29 cellular contexts compared by ENCODE assay signal in the genomic region with DNA sequence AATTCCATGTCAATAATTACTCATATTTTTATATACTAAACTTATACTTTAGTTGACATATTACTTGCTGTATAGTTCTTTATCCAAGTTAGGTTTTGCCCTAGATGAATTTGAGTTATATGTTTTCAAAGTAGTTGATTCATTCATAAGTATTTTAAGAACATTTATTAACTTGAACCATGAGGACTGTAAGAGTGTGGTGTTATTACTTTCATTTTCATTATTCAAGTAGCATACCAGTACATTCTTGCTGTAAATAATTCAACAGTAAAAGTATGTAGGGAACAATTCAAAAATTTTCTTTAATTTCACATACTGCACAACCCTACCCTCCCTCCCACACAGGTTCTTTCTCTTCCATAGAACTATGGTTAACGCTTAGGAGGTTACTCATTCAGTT.
A peak's percentile ranks its signal among the peaks of the same experiment; 100 is the strongest.
DNase-seq lines count a peak whose midpoint lies in the region; ATAC-seq and TF ChIP-seq lines count a peak whose summit lies in the region.
"Had no signal": no experiment of that assay in that cellular context is flagged by ENCODE, and none has a peak within 500 bp of the region (broad histone marks: within the 10 kb centered on the region; RNA-seq: fewer than 3 reads in every experiment).

No MANE protein-coding gene starts in this region.

- DNase-seq in natural killer cell (no peak), neural progenitor cell (ENCODE audit: low spot score) (no peak), DMS79 (lab: John Stamatoyannopoulos, UW) (no peak), MM.1S (no peak)
- DNase-seq: activated CD4-positive, alpha-beta T cell treated with anti-CD3 and anti-CD28 coated beads, Interleukin-2, amount 10 ng/mL, durations not matched to agents 7 days and 5 days; activated effector memory CD4-positive, alpha-beta T cell treated with Interleukin-2 at 50 U/mL for 16 hours; body of pancreas; CD4-positive, alpha-beta memory T cell; DMS153; effector memory CD4-positive, alpha-beta T cell; gastrocnemius medialis; GDM1; H9; hippocampal formation; NCI-H146; NCI-H524 treated with DMSO at 0.1 percent for 48 hours; psoas muscle; T-helper 2 cell; testis; uterus had no signal

- no peaks in the 10 kb centered on the region for H3F3A ChIP-seq in neural progenitor cell (ENCODE audit: low read depth)
- H3F3A ChIP-seq in MM.1S (ENCODE audit: insufficient read depth, low read length) = peaks cover 74% of the 10 kb centered on the region

- H3K4me3 ChIP-seq in neural progenitor cell = no peak overlapping the region
- H3K4me3 ChIP-seq in MM.1S (ENCODE audit: low read length) = no peak overlapping the region
- H3K4me3 ChIP-seq: body of pancreas, gastrocnemius medialis, lung, psoas muscle, SK-N-MC, testis, uterus had no signal

- H3K9ac ChIP-seq in neural progenitor cell (no peak overlapping the region), MM.1S (ENCODE audit: low read length) (no peak overlapping the region)

- H3K27me3 ChIP-seq in neural progenitor cell (no peaks in the 10 kb centered on the region), MM.1S (replicated peaks; ENCODE audit: insufficient read depth, low read length) (no peaks in the 10 kb centered on the region)
- H3K27me3 ChIP-seq: body of pancreas, gastrocnemius medialis, neutrophil, testis, uterus had no signal

- intact Hi-C loops in natural killer cell (cut with micrococcal nuclease) = no loop called here

- ATAC-seq in GM18511 (IDR thresholded peaks at IDR 0.05; ENCODE audit: unreplicated experiment) (peak; percentile 69), HG02981 (IDR thresholded peaks at IDR 0.05; ENCODE audit: unreplicated experiment) (peak; percentile 81), natural killer cell (peak in 1 of 3 donors; percentile 32), GM18502 (IDR thresholded peaks at IDR 0.05; ENCODE audit: poor library complexity, unreplicated experiment) (no peak)
- no peak for ATAC-seq in activated T-helper 17 cell treated with anti-CD3 and anti-CD28 coated beads, Interleukin-2, amount 50 U/mL, for 72 hours (replicated peaks)
- ATAC-seq: body of pancreas, esophagus mucosa, gastrocnemius medialis, psoas muscle had no signal

- no peaks in the 10 kb centered on the region for H3K79me2 ChIP-seq in neural progenitor cell (ENCODE audit: low read depth)
- H3K79me2 ChIP-seq in MM.1S (ENCODE audit: low read length) = peaks cover 100% of the 10 kb centered on the region

- peaks cover 11% of the 10 kb centered on the region for H3K4me1 Mint-ChIP-seq in activated T-helper 17 cell treated with anti-CD3 and anti-CD28 coated beads, Interleukin-2, amount 50 U/mL, for 72 hours
- peaks cover 5 to 14% of the 10 kb centered on the region in 2 donors for H3K4me1 Mint-ChIP-seq in natural killer cell
- H3K4me1 Mint-ChIP-seq in neural progenitor cell = no peaks in the 10 kb centered on the region

- no peak overlapping the region for H2AFZ ChIP-seq in neural progenitor cell (replicated peaks)
- H2AFZ ChIP-seq in MM.1S (ENCODE audit: low read length) = no peak overlapping the region

- H4K20me1 ChIP-seq in neural progenitor cell (ENCODE audit: low read depth) (no peaks in the 10 kb centered on the region), MM.1S (ENCODE audit: insufficient read depth, low read length) (peaks cover 28% of the 10 kb centered on the region)

- H3K4me1 ChIP-seq in neural progenitor cell = no peaks in the 10 kb centered on the region
- H3K4me1 ChIP-seq in MM.1S (ENCODE audit: low read length) = peaks cover 25% of the 10 kb centered on the region
- H3K4me1 ChIP-seq: body of pancreas, testis, uterus had no signal

- H3K36me3 Mint-ChIP-seq in activated T-helper 17 cell treated with anti-CD3 and anti-CD28 coated beads, Interleukin-2, amount 50 U/mL, for 72 hours (ENCODE audit: low read depth) = peaks cover 98% of the 10 kb centered on the region
- H3K36me3 Mint-ChIP-seq in natural killer cell (peaks cover 18% of the 10 kb centered on the region), neural progenitor cell (peaks cover 23% of the 10 kb centered on the region)

- no peak overlapping the region for H3K4me2 ChIP-seq in neural progenitor cell
- no peak overlapping the region for H3K4me2 ChIP-seq in MM.1S (ENCODE audit: low read depth, low read length)

- H3K9me3 Mint-ChIP-seq in activated T-helper 17 cell treated with anti-CD3 and anti-CD28 coated beads, Interleukin-2, amount 50 U/mL, for 72 hours = no peaks in the 10 kb centered on the region
- no peaks in the 10 kb centered on the region for H3K9me3 Mint-ChIP-seq in natural killer cell
- no peaks in the 10 kb centered on the region for H3K9me3 Mint-ChIP-seq in neural progenitor cell
- H3K9me3 Mint-ChIP-seq: activated CD4-positive, alpha-beta T cell treated with anti-CD3 and anti-CD28 coated beads, Interleukin-2, amount 10 ng/mL, durations not matched to agents 7 days and 5 days; CD4-positive, alpha-beta memory T cell; H9 had no signal

- no peak overlapping the region for H3K27ac ChIP-seq in neural progenitor cell
- H3K27ac ChIP-seq in MM.1S (ENCODE audit: low read length) = no peak overlapping the region
- H3K27ac ChIP-seq: body of pancreas, gastrocnemius medialis, HL-60, neutrophil, psoas muscle, SK-N-MC, testis, uterus had no signal

- H3K36me3 ChIP-seq in neural progenitor cell (peaks cover 26% of the 10 kb centered on the region), MM.1S (replicated peaks; ENCODE audit: insufficient read depth, low read length) (peaks cover 39% of the 10 kb centered on the region)
- H3K36me3 ChIP-seq: uterus had no signal

- H3K9me2 ChIP-seq in MM.1S (replicated peaks; ENCODE audit: insufficient read depth, low read length) = no peaks in the 10 kb centered on the region

- peak overlapping the region; percentile 38 for H3K27ac Mint-ChIP-seq in activated T-helper 17 cell treated with anti-CD3 and anti-CD28 coated beads, Interleukin-2, amount 50 U/mL, for 72 hours
- H3K27ac Mint-ChIP-seq in natural killer cell (peak overlapping the region; percentile 33 to 57), neural progenitor cell (no peak overlapping the region)
- H3K27ac Mint-ChIP-seq: activated CD4-positive, alpha-beta T cell treated with anti-CD3 and anti-CD28 coated beads, Interleukin-2, amount 10 ng/mL, durations not matched to agents 7 days and 5 days; H9 had no signal

- TF ChIP-seq CTCF in natural killer cell (IDR thresholded peaks at IDR 0.05) (no peak), neural progenitor cell (IDR thresholded peaks at IDR 0.05) (no peak), MM.1S (IDR thresholded peaks at IDR 0.05; ENCODE audit: low read length) (no peak)

- H3K9me3 ChIP-seq in neural progenitor cell (ENCODE audit: low read depth) (no peaks in the 10 kb centered on the region), MM.1S (replicated peaks; ENCODE audit: insufficient read depth, low read length) (no peaks in the 10 kb centered on the region)
- H3K9me3 ChIP-seq: body of pancreas, gastrocnemius medialis, neutrophil, psoas muscle, testis, uterus had no signal

- H3K4me3 Mint-ChIP-seq in activated T-helper 17 cell treated with anti-CD3 and anti-CD28 coated beads, Interleukin-2, amount 50 U/mL, for 72 hours = no peak overlapping the region
- H3K4me3 Mint-ChIP-seq in natural killer cell = no peak overlapping the region
- no peak overlapping the region for H3K4me3 Mint-ChIP-seq in neural progenitor cell
- H3K4me3 Mint-ChIP-seq: activated CD4-positive, alpha-beta T cell treated with anti-CD3 and anti-CD28 coated beads, Interleukin-2, amount 10 ng/mL, durations not matched to agents 7 days and 5 days; CD4-positive, alpha-beta memory T cell; H9 had no signal

- no peaks in the 10 kb centered on the region for H3K27me3 Mint-ChIP-seq in activated T-helper 17 cell treated with anti-CD3 and anti-CD28 coated beads, Interleukin-2, amount 50 U/mL, for 72 hours
- H3K27me3 Mint-ChIP-seq in natural killer cell (ENCODE audit: low read depth in 2 of 2) (no peaks in the 10 kb centered on the region), neural progenitor cell (ENCODE audit: insufficient read depth, low read depth) (no peaks in the 10 kb centered on the region)
- H3K27me3 Mint-ChIP-seq: activated CD4-positive, alpha-beta T cell treated with anti-CD3 and anti-CD28 coated beads, Interleukin-2, amount 10 ng/mL, durations not matched to agents 7 days and 5 days; CD4-positive, alpha-beta memory T cell had no signal

Comparison
In these comparisons a context has a peak if more than half of its experiments do, and no peak if none do; other contexts are left out.
1. ATAC-seq: peak in GM18511 (single experiment) and HG02981 (single experiment); none in activated T-helper 17 cell treated with anti-CD3 and anti-CD28 coated beads, Interleukin-2, amount 50 U/mL, for 72 hours (single experiment) and GM18502 (single experiment).